Comparison of ENCODE assay signal across 20 cellular contexts in genomic region chr11:46611526-46612304, GRCh38. TPM values are rescaled to one million over a fixed set of nuclear protein-coding genes. Genes with fewer than 3 reads are reported as not detected.
DNase-seq lines count a peak whose midpoint lies in the region; ATAC-seq and TF ChIP-seq lines count a peak whose summit lies in the region.
"Had no signal": no experiment of that assay in that cellular context is flagged by ENCODE, and none has a peak within 500 bp of the region (broad histone marks: within the 10 kb centered on the region; RNA-seq: fewer than 3 reads in every experiment).

No MANE protein-coding gene starts in this region.

- ATAC-seq in left colon (peak; percentile 70), sciatic nerve (no peak), GM18505 (IDR thresholded peaks at IDR 0.05; ENCODE audit: unreplicated experiment) (no peak)

- H3K27ac ChIP-seq in cingulate gyrus (ENCODE audit: low read depth, low read length) = peak overlapping the region; percentile 56
- H3K27ac ChIP-seq: 22Rv1; BLaER1 treated with 17β-estradiol and CSF1 and Interleukin-3, amounts not matched to agents 10 nM and 100 nM; PC-9; SJSA1; transverse colon had no signal

- DNase-seq in NCI-H82 (lab: John Stamatoyannopoulos, UW) = peak; percentile 33
- no peak for DNase-seq in NCI-H82 treated with DMSO at 0.1 percent for 48 hours (lab: John Stamatoyannopoulos, UW; ENCODE audit: unreplicated experiment)
- DNase-seq in left colon = no peak
- DNase-seq in sciatic nerve (ENCODE audit: low spot score) = no peak
- no peak for DNase-seq in activated CD4-positive, alpha-beta T cell treated with anti-CD3 and anti-CD28 coated beads for 4 hours
- DNase-seq in NCI-H526 treated with DMSO at 0.1 percent for 48 hours (lab: John Stamatoyannopoulos, UW) = no peak
- DNase-seq: activated CD8-positive, alpha-beta memory T cell treated with anti-CD3 and anti-CD28 coated beads for 24 hours; activated T-cell treated with anti-CD3 and anti-CD28 coated beads, Interleukin-2, amount 50 U/mL, for 48 hours; cortex of kidney; H7; NCI-H1436; NCI-H69; PC-9; stimulated activated CD4-positive, alpha-beta T cell treated with anti-CD3 and anti-CD28 coated beads, Interleukin-12 subunit alpha, Interleukin-12 subunit beta, amount 100 ng/mL, for 4 hours; transverse colon had no signal

- TF ChIP-seq POLR2A in GM18505 (IDR thresholded peaks at IDR 0.05; ENCODE audit: borderline replicate concordance, extremely low read depth, insufficient read depth, insufficient read length) = no peak

- intact Hi-C loops in left colon (cut with DNase I, micrococcal nuclease) (no loop called here), sciatic nerve (cut with DNase I) (loop anchor here (10.0 kb wide), 1 partner anchor 227 kb away; the partner anchor contains the start of gene MDK)

RNA-seq across cellular contexts. Expression of gene HARBI1, which starts 5.3 kb away (rescaled TPM):
- 1 to 10 TPM; 4.5 to 6.4 TPM for total RNA-seq in left colon
- 4.3 TPM for total RNA-seq in sciatic nerve

RNA-seq across cellular contexts. Expression of gene ATG13, which starts 5.6 kb away (rescaled TPM):
- total RNA-seq in left colon (10 to 100 TPM; 51.3 to 57.6 TPM), sciatic nerve (55.1 TPM)

RNA-seq across cellular contexts. Expression of gene AMBRA1, which starts 17.9 kb away (rescaled TPM):
- 10 to 100 TPM; 39.4 to 40.1 TPM for total RNA-seq in left colon
- total RNA-seq in sciatic nerve = 33.7 TPM
